26 cellular contexts compared by ENCODE assay signal in genomic region chr14:61530296-61530695, GRCh38.
A peak's percentile ranks its signal among the peaks of the same experiment; 100 is the strongest.
DNase-seq lines count a peak whose midpoint lies in the region; ATAC-seq and TF ChIP-seq lines count a peak whose summit lies in the region.
"Had no signal": no experiment of that assay in that cellular context is flagged by ENCODE, and none has a peak within 500 bp of the region (broad histone marks: within the 10 kb centered on the region; RNA-seq: fewer than 3 reads in every experiment).

No MANE protein-coding gene starts in this region.

- H3K4me1 ChIP-seq in RWPE2 (ENCODE audit: insufficient read depth, poor library complexity, severe bottlenecking) = peaks cover 82% of the 10 kb centered on the region
- H3K4me1 ChIP-seq in transverse colon = peaks cover 11 to 74% (median 51%) of the 10 kb centered on the region in 4 donors

- 79% methylated on average over 6 of the region's 6 CpGs; no CpG with 5 or more reads in 1 of the 2 donors for WGBS in transverse colon (ENCODE audit: low coverage in 1 of 2), 2 donors

- peaks cover 96% of the 10 kb centered on the region for H3K36me3 Mint-ChIP-seq in activated T-cell treated with anti-CD3 and anti-CD28 coated beads, Interleukin-2, amount 50 U/mL, for 24 hours (ENCODE audit: low read depth)
- H3K36me3 Mint-ChIP-seq in immature natural killer cell = peaks cover 28 to 45% (median 35%) of the 10 kb centered on the region in 3 donors
- peaks cover 72% of the 10 kb centered on the region for H3K36me3 Mint-ChIP-seq in T-helper 2 cell treated with Interferon-gamma antibody and Interleukin-4, amounts not matched to agents 5 μg/mL and 100 μg/mL, for 36 hours (ENCODE audit: low read depth)
- H3K36me3 Mint-ChIP-seq: IgD-negative memory B cell; stimulated activated naive B cell treated with anti-CD40 and anti-IgM and Interleukin-4, amounts not matched to agents 10 μg/mL and 1 μg/mL and 100 μg/mL, for 72 hours had no signal

- ATAC-seq in RWPE2 (ENCODE audit: low read depth) = no peak
- no peak for ATAC-seq in HG03354 (IDR thresholded peaks at IDR 0.05; ENCODE audit: poor library complexity, severe bottlenecking, unreplicated experiment)
- ATAC-seq in GM19467 (IDR thresholded peaks at IDR 0.05; ENCODE audit: unreplicated experiment) = no peak
- ATAC-seq: gastrocnemius medialis; Panc1; stimulated activated naive B cell treated with anti-CD40 and anti-IgM and Interleukin-4, amounts not matched to agents 10 μg/mL and 1 μg/mL and 100 μg/mL, for 72 hours had no signal

- peaks cover 3% of the 10 kb centered on the region; the same call in 1 of the 2 replicates for H3K36me3 ChIP-seq in RWPE2 (ENCODE audit: low read depth)
- H3K36me3 ChIP-seq in transverse colon = no peaks in the 10 kb centered on the region
- H3K36me3 ChIP-seq: adrenal gland, gastrocnemius medialis, thyroid gland had no signal

- intact Hi-C loops in transverse colon (cut with DNase I; ENCODE audit: low total_unique reads) = no loop called here

- TF ChIP-seq POLR2A in transverse colon (IDR thresholded peaks at IDR 0.05) = no peak

- TF ChIP-seq EP300 in transverse colon (IDR thresholded peaks at IDR 0.05; ENCODE audit: low read depth) = no peak

- H3K4me3 ChIP-seq in RWPE2 (ENCODE audit: severe bottlenecking) = no peak overlapping the region
- H3K4me3 ChIP-seq in transverse colon = no peak overlapping the region
- H3K4me3 ChIP-seq: adrenal gland; BLaER1 treated with 17β-estradiol and CSF1 and Interleukin-3, amounts not matched to agents 10 nM and 100 nM; esophagus squamous epithelium; gastrocnemius medialis; skin epidermis; thyroid gland had no signal

- no peaks in the 10 kb centered on the region for H3K27me3 Mint-ChIP-seq in activated T-cell treated with anti-CD3 and anti-CD28 coated beads, Interleukin-2, amount 50 U/mL, for 24 hours
- peaks cover 16 to 51% (median 40%) of the 10 kb centered on the region in 3 donors for H3K27me3 Mint-ChIP-seq in immature natural killer cell (ENCODE audit: low read depth in 3 of 3)
- no peaks in the 10 kb centered on the region for H3K27me3 Mint-ChIP-seq in T-helper 2 cell treated with Interferon-gamma antibody and Interleukin-4, amounts not matched to agents 5 μg/mL and 100 μg/mL, for 36 hours (ENCODE audit: low read depth)
- H3K27me3 Mint-ChIP-seq: stimulated activated naive B cell treated with anti-CD40 and anti-IgM and Interleukin-4, amounts not matched to agents 10 μg/mL and 1 μg/mL and 100 μg/mL, for 72 hours had no signal

- no peak overlapping the region for H3K4me3 Mint-ChIP-seq in activated T-cell treated with anti-CD3 and anti-CD28 coated beads, Interleukin-2, amount 50 U/mL, for 24 hours
- H3K4me3 Mint-ChIP-seq in immature natural killer cell = peak overlapping the region in 1 of 5 donors; percentile 14
- H3K4me3 Mint-ChIP-seq in T-helper 2 cell treated with Interferon-gamma antibody and Interleukin-4, amounts not matched to agents 5 μg/mL and 100 μg/mL, for 36 hours = no peak overlapping the region
- H3K4me3 Mint-ChIP-seq: activated T-helper 1 cell treated with anti-CD3 and anti-CD28 coated beads, Interleukin-12 subunit alpha, Interleukin-12 subunit beta, Interleukin-2, Interleukin-4 antibody, amounts not matched to agents 30 ng/mL and 10 ng/mL and 1 ng/mL, durations not matched to agents 14 hours and 24 hours and 36 hours; endodermal cell; IgD-negative memory B cell; stimulated activated naive B cell treated with anti-CD40 and anti-IgM and Interleukin-4, amounts not matched to agents 10 μg/mL and 1 μg/mL and 100 μg/mL, for 72 hours; T-helper 1 cell treated with Interleukin-12 subunit alpha and Interleukin-12 subunit beta and Interleukin-4 antibody, amounts not matched to agents 30 μg/mL and 1 μg/mL, for 36 hours had no signal

- H3K4me1 Mint-ChIP-seq in activated T-cell treated with anti-CD3 and anti-CD28 coated beads, Interleukin-2, amount 50 U/mL, for 24 hours (ENCODE audit: low read depth) = peaks cover 94% of the 10 kb centered on the region
- peaks cover 83 to 96% of the 10 kb centered on the region in 2 donors for H3K4me1 Mint-ChIP-seq in immature natural killer cell
- H3K4me1 Mint-ChIP-seq in T-helper 2 cell treated with Interferon-gamma antibody and Interleukin-4, amounts not matched to agents 5 μg/mL and 100 μg/mL, for 36 hours (ENCODE audit: low read depth) = peaks cover 50% of the 10 kb centered on the region

- H3K9me3 Mint-ChIP-seq in activated T-cell treated with anti-CD3 and anti-CD28 coated beads, Interleukin-2, amount 50 U/mL, for 24 hours = no peaks in the 10 kb centered on the region
- H3K9me3 Mint-ChIP-seq in immature natural killer cell = no peaks in the 10 kb centered on the region
- H3K9me3 Mint-ChIP-seq in T-helper 2 cell treated with Interferon-gamma antibody and Interleukin-4, amounts not matched to agents 5 μg/mL and 100 μg/mL, for 36 hours = no peaks in the 10 kb centered on the region
- H3K9me3 Mint-ChIP-seq: activated T-helper 1 cell treated with anti-CD3 and anti-CD28 coated beads, Interleukin-12 subunit alpha, Interleukin-12 subunit beta, Interleukin-2, Interleukin-4 antibody, amounts not matched to agents 30 ng/mL and 10 ng/mL and 1 ng/mL, durations not matched to agents 14 hours and 24 hours and 36 hours; endodermal cell; IgD-negative memory B cell; stimulated activated naive B cell treated with anti-CD40 and anti-IgM and Interleukin-4, amounts not matched to agents 10 μg/mL and 1 μg/mL and 100 μg/mL, for 72 hours had no signal

- peak overlapping the region; percentile 80 for H3K27ac Mint-ChIP-seq in activated T-cell treated with anti-CD3 and anti-CD28 coated beads, Interleukin-2, amount 50 U/mL, for 24 hours
- peak overlapping the region; percentile 72 to 89 (median 86) for H3K27ac Mint-ChIP-seq in immature natural killer cell
- no peak overlapping the region for H3K27ac Mint-ChIP-seq in T-helper 2 cell treated with Interferon-gamma antibody and Interleukin-4, amounts not matched to agents 5 μg/mL and 100 μg/mL, for 36 hours
- H3K27ac Mint-ChIP-seq: endodermal cell; IgD-negative memory B cell; stimulated activated naive B cell treated with anti-CD40 and anti-IgM and Interleukin-4, amounts not matched to agents 10 μg/mL and 1 μg/mL and 100 μg/mL, for 72 hours had no signal

- no peak for DNase-seq in activated T-cell treated with anti-CD3 and anti-CD28 coated beads, Interleukin-2, amount 50 U/mL, for 24 hours
- DNase-seq in activated T-cell treated with anti-CD3 and anti-CD28 coated beads for 4 hours = no peak
- no peak for DNase-seq in RWPE2 (ENCODE audit: low spot score)
- DNase-seq in immature natural killer cell = no peak
- DNase-seq in transverse colon = no peak
- DNase-seq in T-helper 2 cell treated with Interferon-gamma antibody and Interleukin-4, amounts not matched to agents 5 μg/mL and 100 μg/mL, for 36 hours (ENCODE audit: low spot score) = no peak
- DNase-seq: activated CD4-positive, alpha-beta T cell treated with anti-CD3 and anti-CD28 coated beads, Interleukin-2, amount 50 U/mL, for 1 hour; adrenal gland; endodermal cell; esophagus squamous epithelium; gastrocnemius medialis; H7; hypothalamus; NCI-H1417; NK-92 treated with Interleukin-12 subunit alpha and Interleukin-12 subunit beta, amount 100 ng/mL, for 24 hours; occipital lobe; stimulated activated naive B cell treated with anti-CD40 and anti-IgM and Interleukin-4, amounts not matched to agents 10 μg/mL and 1 μg/mL and 100 μg/mL, for 72 hours; thyroid gland had no signal

- no peaks in the 10 kb centered on the region for H3K27me3 ChIP-seq in RWPE2 (ENCODE audit: insufficient read depth, poor library complexity, severe bottlenecking)
- no peaks in the 10 kb centered on the region for H3K27me3 ChIP-seq in transverse colon
- H3K27me3 ChIP-seq: adrenal gland; BLaER1 treated with 17β-estradiol and CSF1 and Interleukin-3, amounts not matched to agents 10 nM and 100 nM; esophagus squamous epithelium; gastrocnemius medialis; thyroid gland had no signal

- TF ChIP-seq CTCF in RWPE2 (IDR thresholded peaks at IDR 0.05; ENCODE audit: poor library complexity, severe bottlenecking) (no peak), transverse colon (IDR thresholded peaks at IDR 0.05) (no peak)

- H3K27ac ChIP-seq in RWPE2 (ENCODE audit: poor library complexity, severe bottlenecking) = peak overlapping the region; percentile 98
- H3K27ac ChIP-seq in transverse colon = peak overlapping the region; percentile 75 to 81 (median 80)
- H3K27ac ChIP-seq: BLaER1 treated with 17β-estradiol and CSF1 and Interleukin-3, amounts not matched to agents 10 nM and 100 nM; gastrocnemius medialis had no signal

- H3K9me3 ChIP-seq in RWPE2 (ENCODE audit: severe bottlenecking) (no peaks in the 10 kb centered on the region), transverse colon (no peaks in the 10 kb centered on the region)
- H3K9me3 ChIP-seq: adrenal gland, esophagus squamous epithelium, gastrocnemius medialis, thyroid gland had no signal

- in situ Hi-C loops in transverse colon (cut with MboI; ENCODE audit: low pct_ligation_motif_present in 1 of 4, low pct_unique_long_range_greater_than_20kb in 1 of 4, low sequenced_read_pairs in 3 of 4) = no loop called here
